ENCODE assay signal across 1 cellular context in genomic region chr1:173474097-173474779, GRCh38.
TF ChIP-seq lines count a peak whose summit lies in the region.

No MANE protein-coding gene starts in this region.

TF ChIP-seq in SK-N-SH treated with all-trans-retinoic acid at 6 μM for 48 hours, 23 proteins besides CTCF, POLR2A, EP300 and RAD21 (continued from another document):
- TF ChIP-seq POU6F1 (CRISPR knock-in tag; IDR thresholded peaks at IDR 0.05; ENCODE audit: borderline replicate concordance, low read depth) (0 out of 2 replicates have a peak, but pooled peaks have one; percentile 70), ISL1 (CRISPR knock-in tag; IDR thresholded peaks at IDR 0.05) (no peak), CSDC2 (CRISPR knock-in tag; IDR thresholded peaks at IDR 0.05) (no peak; the same call in 1 of the 2 replicates), BACH2 (CRISPR knock-in tag; IDR thresholded peaks at IDR 0.05; ENCODE audit: borderline replicate concordance) (no peak), RARB (CRISPR knock-in tag; IDR thresholded peaks at IDR 0.05) (peak; percentile 31; the same call in 1 of the 2 replicates), ARNTL (CRISPR knock-in tag; IDR thresholded peaks at IDR 0.05; ENCODE audit: borderline replicate concordance, low read depth) (no peak), ZFP30 (CRISPR knock-in tag; IDR thresholded peaks at IDR 0.05) (no peak), SNAI2 (CRISPR knock-in tag; IDR thresholded peaks at IDR 0.05) (no peak), GLIS3 (CRISPR knock-in tag; IDR thresholded peaks at IDR 0.05) (no peak), ZNF8 (CRISPR knock-in tag; IDR thresholded peaks at IDR 0.05) (no peak)
TF ChIP-seq in SK-N-SH treated with all-trans-retinoic acid at 6 μM for 48 hours: peak in this region for 6.
